2 cellular contexts compared by ENCODE assay signal in the genomic region with DNA sequence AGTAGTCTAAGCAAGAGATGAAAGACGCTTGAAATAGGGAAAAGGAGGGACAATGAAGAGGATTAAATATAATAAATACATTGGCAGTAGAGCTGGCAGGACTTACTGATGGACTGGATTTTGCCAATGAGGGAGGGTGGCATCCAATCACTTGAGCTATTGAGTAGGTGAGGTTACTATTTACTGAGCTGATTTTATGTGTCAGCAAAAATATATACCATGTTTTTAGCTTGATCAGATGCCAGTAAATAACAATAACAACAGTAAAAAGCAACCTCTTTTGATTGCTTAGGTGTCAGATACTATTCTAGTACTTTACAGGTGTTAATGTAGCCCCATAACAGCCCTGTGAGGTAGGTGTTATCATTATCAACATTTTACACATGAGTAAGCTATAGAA.
TF ChIP-seq lines count a peak whose summit lies in the region.

No MANE protein-coding gene starts in this region.

TF ChIP-seq in HepG2, 621 proteins besides CTCF, POLR2A, EP300 and RAD21:
- TF ChIP-seq FIP1L1 (IDR thresholded peaks at IDR 0.05; ENCODE audit: borderline replicate concordance, insufficient read depth, low read depth, low read length) (no peak), JARID2 (CRISPR knock-in tag; IDR thresholded peaks at IDR 0.05; ENCODE audit: insufficient replicate concordance) (no peak), MAFK (conservative IDR thresholded peaks at IDR 0.05 in 1 of 2, IDR thresholded peaks at IDR 0.05 in 1 of 2; ENCODE audit: low read length in 2 of 2) (peak; percentile 9 to 61; a peak in 1 of 4 replicates), MAFF (IDR thresholded peaks at IDR 0.05; ENCODE audit: low read depth, low read length) (peak; percentile 24; the same call in 1 of the 2 replicates)
- TF ChIP-seq, protein P1, sequence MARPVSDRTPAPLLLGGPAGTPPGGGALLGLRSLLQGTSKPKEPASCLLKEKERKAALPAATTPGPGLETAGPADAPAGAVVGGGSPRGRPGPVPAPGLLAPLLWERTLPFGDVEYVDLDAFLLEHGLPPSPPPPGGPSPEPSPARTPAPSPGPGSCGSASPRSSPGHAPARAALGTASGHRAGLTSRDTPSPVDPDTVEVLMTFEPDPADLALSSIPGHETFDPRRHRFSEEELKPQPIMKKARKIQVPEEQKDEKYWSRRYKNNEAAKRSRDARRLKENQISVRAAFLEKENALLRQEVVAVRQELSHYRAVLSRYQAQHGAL (CRISPR knock-in tag; IDR thresholded peaks at IDR 0.05; ENCODE audit: not compliant biosample characterization), result no peak

TF ChIP-seq in K562, 482 proteins besides CTCF, POLR2A, EP300 and RAD21:
- 0 out of 2 replicates have a peak, but pooled peaks have one; percentile 4 for TF ChIP-seq MAFG (tag; conservative IDR thresholded peaks at IDR 0.05)
- 0 out of 2 replicates have a peak, but pooled peaks have one; percentile 46 for TF ChIP-seq ZNF316 (IDR thresholded peaks at IDR 0.05)
- peak; percentile 20; the same call in 1 of the 2 replicates for TF ChIP-seq C11orf30 (IDR thresholded peaks at IDR 0.05; ENCODE audit: low read depth)
- no peak for TF ChIP-seq POLR3G (IDR thresholded peaks at IDR 0.05; ENCODE audit: extremely low read depth, insufficient read length, insufficient replicate concordance)
